8 cellular contexts compared by ENCODE assay signal in genomic region chr19:13150187-13150918, GRCh38. TPM values are rescaled to one million over a fixed set of nuclear protein-coding genes. Genes with fewer than 3 reads are reported as not detected.
DNase-seq lines count a peak whose midpoint lies in the region; ATAC-seq and TF ChIP-seq lines count a peak whose summit lies in the region.

TSS of gene IER2 (plus strand) at chr19:13150411. CDS start at chr19:13153187, 2,776 bp downstream.
TSS of gene STX10 (minus strand) at chr19:13150375. CDS start at chr19:13150173, 202 bp downstream.

- H3K27me3 ChIP-seq in kidney epithelial cell (ENCODE audit: control insufficient read depth, insufficient read depth, low read length): no peaks in the 10 kb centered on the region

- DNase-seq in AG04449 (ENCODE audit: low read depth, low spot score): no peak
- peak; percentile 85 for DNase-seq in NCI-H460 (ENCODE audit: extremely low read depth, low read depth)
- DNase-seq in activated CD4-positive, alpha-beta T cell treated with anti-CD3 and anti-CD28 coated beads for 1 hour: peak; percentile 90
- DNase-seq in cerebellum (ENCODE audit: low spot score): peak; percentile 96
- DNase-seq in kidney epithelial cell (ENCODE audit: low read depth): no peak
- peak; percentile 84 to 92 for DNase-seq in stimulated activated CD4-positive, alpha-beta T cell treated with anti-CD3 and anti-CD28 coated beads, Interleukin-15, amount 100 ng/mL, for 48 hours (ENCODE audit: low read depth in 2 of 2)

- H3K4me3 ChIP-seq in AG04449 (ENCODE audit: low read depth, low read length) (peak within 1 kb of the TSS; percentile 96), kidney epithelial cell (ENCODE audit: low read depth, low read length) (peak within 1 kb of the TSS; percentile 72)

- peak; percentile 33 for ATAC-seq in GM18868 (IDR thresholded peaks at IDR 0.05; ENCODE audit: unreplicated experiment)
- ATAC-seq in HG03354 (IDR thresholded peaks at IDR 0.05; ENCODE audit: poor library complexity, severe bottlenecking, unreplicated experiment): peak; percentile 38

- H3K36me3 ChIP-seq in kidney epithelial cell (ENCODE audit: control insufficient read depth, insufficient read depth, low read length): peaks cover 5% of the 10 kb centered on the region

- TF ChIP-seq CTCF in AG04449 (IDR thresholded peaks at IDR 0.05; ENCODE audit: insufficient read depth, low read length, missing control alignments): peak; percentile 68
- peak; percentile 62 for TF ChIP-seq CTCF in kidney epithelial cell (IDR thresholded peaks at IDR 0.05; ENCODE audit: insufficient read depth, low read length, poor library complexity, severe bottlenecking)

- POLR2A ChIA-PET in AG04449 (lab: Yijun Ruan, JAX): interaction anchor here (1.2 to 1.8 kb wide), 5 partner anchors 13 to 111 kb away, joined by 5 to 9 read pairs (median 7); no protein-coding TSS in a partner anchor

- CTCF ChIA-PET in AG04449 (lab: Yijun Ruan, JAX): interaction anchor here (0.7 to 2.2 kb wide), 10 partner anchors 10 to 185 kb away, joined by 3 to 17 read pairs (median 4); partner anchors contain the start of gene NACC1

RNA-seq across cellular contexts. Expression of gene IER2, which starts in this region (rescaled TPM):
- total RNA-seq in NCI-H460 (2014; rRNA removed; shearing (Covaris generic)): 35.3 and 43.7 TPM in 2 replicates
- 69.8 and 77.7 TPM in 2 replicates for polyA plus RNA-seq in NCI-H460 (2014; cell fraction: nucleus; rRNA removed)
- total RNA-seq in cerebellum (10.3 TPM), kidney epithelial cell (130 and 169 TPM in 2 replicates)

RNA-seq across cellular contexts. Expression of gene STX10, which starts in this region (rescaled TPM):
- total RNA-seq in NCI-H460 (2014; rRNA removed; shearing (Covaris generic)): 49.9 and 58.8 TPM in 2 replicates
- polyA plus RNA-seq in NCI-H460 (2014; cell fraction: nucleus; rRNA removed): 177 and 192 TPM in 2 replicates
- 19.7 TPM for total RNA-seq in cerebellum
- 66.2 and 70.2 TPM in 2 replicates for total RNA-seq in kidney epithelial cell

Comparison
In these comparisons a context has a peak if more than half of its experiments do, and no peak if none do; other contexts are left out.
1. DNase-seq: peak in NCI-H460 (single experiment), activated CD4-positive, alpha-beta T cell treated with anti-CD3 and anti-CD28 coated beads for 1 hour (single experiment), cerebellum (single experiment) and stimulated activated CD4-positive, alpha-beta T cell treated with anti-CD3 and anti-CD28 coated beads, Interleukin-15, amount 100 ng/mL, for 48 hours (2 of 2); none in AG04449 (single experiment) and kidney epithelial cell (single experiment).